1 cellular context compared by ENCODE assay signal in genomic region chr11:64848214-64848778, GRCh38.
A peak's percentile ranks its signal among the peaks of the same experiment; 100 is the strongest.
TF ChIP-seq lines count a peak whose summit lies in the region.

No MANE protein-coding gene starts in this region.

TF ChIP-seq in HEK293, 187 proteins besides CTCF, POLR2A, EP300 and RAD21 (continued from another document):
- TF ChIP-seq, protein P1, sequence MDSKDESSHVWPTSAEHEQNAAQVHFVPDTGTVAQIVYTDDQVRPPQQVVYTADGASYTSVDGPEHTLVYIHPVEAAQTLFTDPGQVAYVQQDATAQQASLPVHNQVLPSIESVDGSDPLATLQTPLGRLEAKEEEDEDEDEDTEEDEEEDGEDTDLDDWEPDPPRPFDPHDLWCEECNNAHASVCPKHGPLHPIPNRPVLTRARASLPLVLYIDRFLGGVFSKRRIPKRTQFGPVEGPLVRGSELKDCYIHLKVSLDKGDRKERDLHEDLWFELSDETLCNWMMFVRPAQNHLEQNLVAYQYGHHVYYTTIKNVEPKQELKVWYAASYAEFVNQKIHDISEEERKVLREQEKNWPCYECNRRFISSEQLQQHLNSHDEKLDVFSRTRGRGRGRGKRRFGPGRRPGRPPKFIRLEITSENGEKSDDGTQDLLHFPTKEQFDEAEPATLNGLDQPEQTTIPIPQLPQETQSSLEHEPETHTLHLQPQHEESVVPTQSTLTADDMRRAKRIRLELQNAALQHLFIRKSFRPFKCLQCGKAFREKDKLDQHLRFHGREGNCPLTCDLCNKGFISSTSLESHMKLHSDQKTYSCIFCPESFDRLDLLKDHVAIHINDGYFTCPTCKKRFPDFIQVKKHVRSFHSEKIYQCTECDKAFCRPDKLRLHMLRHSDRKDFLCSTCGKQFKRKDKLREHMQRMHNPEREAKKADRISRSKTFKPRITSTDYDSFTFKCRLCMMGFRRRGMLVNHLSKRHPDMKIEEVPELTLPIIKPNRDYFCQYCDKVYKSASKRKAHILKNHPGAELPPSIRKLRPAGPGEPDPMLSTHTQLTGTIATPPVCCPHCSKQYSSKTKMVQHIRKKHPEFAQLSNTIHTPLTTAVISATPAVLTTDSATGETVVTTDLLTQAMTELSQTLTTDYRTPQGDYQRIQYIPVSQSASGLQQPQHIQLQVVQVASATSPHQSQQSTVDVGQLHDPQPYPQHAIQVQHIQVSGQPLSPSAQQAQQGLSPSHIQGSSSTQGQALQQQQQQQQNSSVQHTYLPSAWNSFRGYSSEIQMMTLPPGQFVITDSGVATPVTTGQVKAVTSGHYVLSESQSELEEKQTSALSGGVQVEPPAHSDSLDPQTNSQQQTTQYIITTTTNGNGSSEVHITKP (tag by site-specific recombination; IDR thresholded peaks at IDR 0.05): peak; percentile 75
- TF ChIP-seq PBX3 (CRISPR knock-in tag; IDR thresholded peaks at IDR 0.05): no peak
- TF ChIP-seq GLIS1 (tag by site-specific recombination; IDR thresholded peaks at IDR 0.05): peak; percentile 83
- no peak for TF ChIP-seq ZBTB48 (tag by site-specific recombination; IDR thresholded peaks at IDR 0.05)
TF ChIP-seq in HEK293: peak in this region for 3.
